Comparison of ENCODE assay signal across 12 cellular contexts in the genomic region with DNA sequence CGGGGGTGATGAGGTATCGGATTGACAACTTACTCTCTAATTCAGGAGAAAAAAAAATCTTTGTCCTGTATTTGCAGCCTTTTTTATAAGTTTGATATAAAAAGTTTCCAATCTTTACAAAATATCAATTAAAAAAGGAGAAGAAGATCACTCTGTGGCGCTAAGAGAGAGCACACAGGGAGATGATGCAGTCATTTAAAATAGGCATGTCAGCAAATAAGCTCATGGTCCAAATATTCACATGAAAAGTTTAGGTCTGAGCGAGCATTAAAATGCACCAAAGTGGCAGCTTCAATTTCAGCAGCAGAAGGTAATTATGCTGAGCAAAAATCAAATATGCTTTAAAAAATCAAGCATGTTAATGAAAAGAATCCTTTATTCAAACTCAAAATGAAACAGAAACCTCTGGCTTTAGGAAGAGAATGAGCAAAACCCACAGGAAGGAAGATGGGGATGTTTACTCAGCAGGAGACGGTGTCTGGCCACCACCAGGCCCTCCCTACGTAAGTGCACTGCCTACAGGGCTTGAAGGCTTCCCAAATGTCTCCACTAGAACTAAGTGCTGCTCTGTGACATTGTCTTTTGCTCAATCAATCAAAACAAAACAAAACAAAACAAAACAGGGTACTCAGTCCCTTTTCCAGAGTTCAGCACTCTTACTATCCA.
DNase-seq lines count a peak whose midpoint lies in the region; ATAC-seq and TF ChIP-seq lines count a peak whose summit lies in the region.
"Had no signal": no experiment of that assay in that cellular context is flagged by ENCODE, and none has a peak within 500 bp of the region (broad histone marks: within the 10 kb centered on the region; RNA-seq: fewer than 3 reads in every experiment).

No MANE protein-coding gene starts in this region.

- H3K36me3 Mint-ChIP-seq in natural killer cell (no peaks in the 10 kb centered on the region), type B pancreatic cell (no peaks in the 10 kb centered on the region)

- no peaks in the 10 kb centered on the region for H3K27me3 Mint-ChIP-seq in natural killer cell (ENCODE audit: low read depth in 2 of 2)
- no peaks in the 10 kb centered on the region for H3K27me3 Mint-ChIP-seq in type B pancreatic cell

- ATAC-seq in natural killer cell = peak; percentile 82 to 94 (median 85)
- ATAC-seq in HG03442 (IDR thresholded peaks at IDR 0.05; ENCODE audit: unreplicated experiment) = no peak

- H3K27ac Mint-ChIP-seq in natural killer cell (peak overlapping the region; percentile 78 to 89), type B pancreatic cell (no peak overlapping the region)

- 53 to 79% (median 67%) methylated on average over 6 of the region's 6 CpGs for WGBS in stomach, 5 donors

- no peaks in the 10 kb centered on the region for H3K36me3 ChIP-seq in endocrine pancreas (ENCODE audit: control insufficient read depth, insufficient read depth, low read length)
- peaks cover 0 to under 1% (median 0%) of the 10 kb centered on the region in 4 donors for H3K36me3 ChIP-seq in stomach
- H3K36me3 ChIP-seq: colonic mucosa had no signal

- peaks cover 25 to 32% of the 10 kb centered on the region in 2 donors for H3K4me1 Mint-ChIP-seq in natural killer cell
- H3K4me1 Mint-ChIP-seq in type B pancreatic cell (ENCODE audit: unreplicated experiment) = peaks cover 10% of the 10 kb centered on the region

- H3K4me3 ChIP-seq in GM12865 (ENCODE audit: low read depth, low read length) (no peak overlapping the region), endocrine pancreas (ENCODE audit: control insufficient read depth, insufficient read depth, low read length) (peak overlapping the region; percentile 17), stomach (no peak overlapping the region)
- H3K4me3 ChIP-seq: colonic mucosa had no signal

- H3K9me3 Mint-ChIP-seq in natural killer cell (no peaks in the 10 kb centered on the region), type B pancreatic cell (no peaks in the 10 kb centered on the region)

- H3K9me3 ChIP-seq in endocrine pancreas (ENCODE audit: control insufficient read depth, low read length) (no peaks in the 10 kb centered on the region), stomach (no peaks in the 10 kb centered on the region)
- H3K9me3 ChIP-seq: colonic mucosa had no signal

- TF ChIP-seq POLR2A in stomach (IDR thresholded peaks at IDR 0.05) = no peak

- peak; percentile 14 for DNase-seq in GM12865 (ENCODE audit: low read depth)
- DNase-seq in MV-4-11 (lab: John Stamatoyannopoulos, UW) = peak; percentile 32
- DNase-seq in natural killer cell = no peak
- no peak for DNase-seq in activated CD8-positive, alpha-beta memory T cell treated with anti-CD3 and anti-CD28 coated beads for 24 hours
- no peak for DNase-seq in type B pancreatic cell (ENCODE audit: extremely low spot score, unreplicated experiment)
- DNase-seq in stomach = no peak
- DNase-seq: colonic mucosa, NCI-H524 treated with DMSO at 0.1 percent for 48 hours, SHP77 treated with DMSO at 0.1 percent for 48 hours had no signal

- H3K4me3 Mint-ChIP-seq in natural killer cell (peak overlapping the region; percentile 86), type B pancreatic cell (no peak overlapping the region)

- H3K27ac ChIP-seq in stomach = peak overlapping the region in 2 of 5 donors; percentile 2 to 24
- H3K27ac ChIP-seq: colonic mucosa, VCaP had no signal

- intact Hi-C loops in natural killer cell (cut with micrococcal nuclease) (no loop called here), stomach (cut with DNase I; ENCODE audit: low total_unique reads) (no loop called here)

- H3K27me3 ChIP-seq in endocrine pancreas (ENCODE audit: control insufficient read depth, insufficient read depth, low read length) (no peaks in the 10 kb centered on the region), stomach (no peaks in the 10 kb centered on the region)
- H3K27me3 ChIP-seq: colonic mucosa had no signal

- no peaks in the 10 kb centered on the region for H3K4me1 ChIP-seq in endocrine pancreas (ENCODE audit: control insufficient read depth, insufficient read depth, low read length)
- H3K4me1 ChIP-seq in stomach = no peaks in the 10 kb centered on the region
- H3K4me1 ChIP-seq: colonic mucosa had no signal

- TF ChIP-seq CTCF in GM12865 (IDR thresholded peaks at IDR 0.05; ENCODE audit: insufficient read depth, low read depth, low read length, missing control alignments) (no peak), natural killer cell (IDR thresholded peaks at IDR 0.05) (no peak), type B pancreatic cell (conservative IDR thresholded peaks at IDR 0.05) (no peak), stomach (IDR thresholded peaks at IDR 0.05) (no peak)

- H3K9ac ChIP-seq in endocrine pancreas (ENCODE audit: control insufficient read depth, insufficient read depth, low read length) = no peak overlapping the region

- no peak for TF ChIP-seq EP300 in stomach (IDR thresholded peaks at IDR 0.05)

Comparison
In these comparisons a context has a peak if more than half of its experiments do, and no peak if none do; other contexts are left out.
1. DNase-seq: peak in GM12865 (single experiment) and MV-4-11 (single experiment); none in natural killer cell (single experiment), activated CD8-positive, alpha-beta memory T cell treated with anti-CD3 and anti-CD28 coated beads for 24 hours (single experiment), type B pancreatic cell (single experiment) and stomach (single experiment).